Comparison of ENCODE assay signal across 13 cellular contexts in the genomic region with DNA sequence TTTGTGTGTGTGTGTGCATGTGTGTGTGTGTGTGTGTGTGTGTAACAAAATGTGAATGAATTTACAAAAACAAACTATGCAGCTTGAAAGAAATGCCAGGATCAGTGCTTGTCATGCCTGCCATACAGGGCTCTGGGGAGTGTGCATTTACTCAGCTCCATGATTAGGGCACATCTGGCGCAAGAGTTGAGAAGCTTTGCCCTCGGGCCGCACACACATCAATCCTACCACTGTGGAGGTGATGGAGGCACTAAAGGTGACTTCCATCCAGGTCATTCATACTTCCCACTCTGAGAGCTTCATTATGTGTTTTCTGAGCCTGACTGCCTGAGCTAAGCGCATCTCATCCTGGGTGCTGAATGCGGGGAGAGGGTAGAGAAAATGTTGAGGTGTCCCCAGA. TPM values are rescaled to one million over a fixed set of nuclear protein-coding genes. Genes with fewer than 3 reads are reported as not detected.
A peak's percentile ranks its signal among the peaks of the same experiment; 100 is the strongest.
DNase-seq lines count a peak whose midpoint lies in the region; ATAC-seq and TF ChIP-seq lines count a peak whose summit lies in the region.
"Had no signal": no experiment of that assay in that cellular context is flagged by ENCODE, and none has a peak within 500 bp of the region (broad histone marks: within the 10 kb centered on the region; RNA-seq: fewer than 3 reads in every experiment).

No MANE protein-coding gene starts in this region.

- no peaks in the 10 kb centered on the region for H3K9me2 ChIP-seq in Loucy (replicated peaks; ENCODE audit: low read depth, low read length)

- H3K79me2 ChIP-seq in Loucy (ENCODE audit: insufficient read depth, low read length), result no peaks in the 10 kb centered on the region

- peaks cover 53% of the 10 kb centered on the region for H3K36me3 Mint-ChIP-seq in T-helper 1 cell treated with Interleukin-12 subunit alpha and Interleukin-12 subunit beta and Interleukin-4 antibody, amounts not matched to agents 30 μg/mL and 1 μg/mL, for 36 hours (ENCODE audit: low read depth)
- peaks cover 27% of the 10 kb centered on the region for H3K36me3 Mint-ChIP-seq in activated naive CD8-positive, alpha-beta T cell treated with anti-CD3 and anti-CD28 coated beads, Interleukin-2, amount 50 U/mL, for 24 hours (ENCODE audit: low read depth)

- H3K9ac ChIP-seq in Loucy (ENCODE audit: low read depth, low read length, poor library complexity, severe bottlenecking), result peak overlapping the region; percentile 46

- H4K20me1 ChIP-seq in Loucy (ENCODE audit: insufficient read depth, low read length, poor library complexity, severe bottlenecking), result no peaks in the 10 kb centered on the region

- peak overlapping the region; percentile 54 for H3K4me3 Mint-ChIP-seq in T-helper 1 cell treated with Interleukin-12 subunit alpha and Interleukin-12 subunit beta and Interleukin-4 antibody, amounts not matched to agents 30 μg/mL and 1 μg/mL, for 36 hours
- H3K4me3 Mint-ChIP-seq in activated naive CD8-positive, alpha-beta T cell treated with anti-CD3 and anti-CD28 coated beads, Interleukin-2, amount 50 U/mL, for 24 hours, result peak overlapping the region; percentile 53
- H3K4me3 Mint-ChIP-seq: nephron progenitor cell had no signal

- peaks cover 55% of the 10 kb centered on the region for H3K4me1 Mint-ChIP-seq in T-helper 1 cell treated with Interleukin-12 subunit alpha and Interleukin-12 subunit beta and Interleukin-4 antibody, amounts not matched to agents 30 μg/mL and 1 μg/mL, for 36 hours (ENCODE audit: low read depth)
- peaks cover 68% of the 10 kb centered on the region for H3K4me1 Mint-ChIP-seq in activated naive CD8-positive, alpha-beta T cell treated with anti-CD3 and anti-CD28 coated beads, Interleukin-2, amount 50 U/mL, for 24 hours

- H2AFZ ChIP-seq in Loucy (ENCODE audit: low read length), result peak overlapping the region; percentile 9; the same call in 1 of the 2 replicates

- peaks cover 7% of the 10 kb centered on the region; the same call in 1 of the 2 replicates for H3K9me3 ChIP-seq in Loucy (ENCODE audit: insufficient read depth, low read depth, low read length)
- H3K9me3 ChIP-seq in neutrophil, result no peaks in the 10 kb centered on the region
- H3K9me3 ChIP-seq: body of pancreas had no signal

- peaks cover 28% of the 10 kb centered on the region for H3K4me1 ChIP-seq in Loucy (ENCODE audit: insufficient read depth, low read length, poor library complexity, severe bottlenecking)
- peaks cover 25 to 40% of the 10 kb centered on the region in 2 experiments for H3K4me1 ChIP-seq in neutrophil (ENCODE audit: control insufficient read depth in 1 of 2, insufficient read depth in 1 of 2, low read depth in 1 of 2, low read length in 1 of 2)
- H3K4me1 ChIP-seq: body of pancreas had no signal

- peaks cover 3% of the 10 kb centered on the region; the same call in 1 of the 2 replicates for H3K36me3 ChIP-seq in Loucy (ENCODE audit: insufficient read depth, low read length)
- no peaks in the 10 kb centered on the region for H3K36me3 ChIP-seq in neutrophil

- no peak for DNase-seq in T-helper 1 cell
- DNase-seq in activated naive CD8-positive, alpha-beta T cell treated with anti-CD3 and anti-CD28 coated beads, Interleukin-2, amount 50 U/mL, for 24 hours, result no peak
- no peak for DNase-seq in NCI-H774 (lab: John Stamatoyannopoulos, UW)
- no peak for DNase-seq in mesenteric fat pad (ENCODE audit: low spot score)
- DNase-seq: NCI-H1694 treated with DMSO at 0.1 percent for 48 hours, NCI-H526 treated with DMSO at 0.1 percent for 48 hours, nephron progenitor cell had no signal

- H3K4me2 ChIP-seq in Loucy (ENCODE audit: low read depth, low read length, poor library complexity, severe bottlenecking), result peak overlapping the region; percentile 70

- H3K4me3 ChIP-seq in Loucy (ENCODE audit: low read length, poor library complexity, severe bottlenecking) (peak overlapping the region; percentile 49), neutrophil (ENCODE audit: low read depth in 1 of 2, low read length in 1 of 2) (no peak overlapping the region)
- H3K4me3 ChIP-seq: body of pancreas had no signal

- H3K27me3 ChIP-seq in Loucy (ENCODE audit: insufficient read depth, low read length, poor library complexity, severe bottlenecking) (no peaks in the 10 kb centered on the region), neutrophil (no peaks in the 10 kb centered on the region)
- H3K27me3 ChIP-seq: body of pancreas had no signal

- H3K9me3 Mint-ChIP-seq in T-helper 1 cell treated with Interleukin-12 subunit alpha and Interleukin-12 subunit beta and Interleukin-4 antibody, amounts not matched to agents 30 μg/mL and 1 μg/mL, for 36 hours, result peaks cover 28% of the 10 kb centered on the region
- H3K9me3 Mint-ChIP-seq in activated naive CD8-positive, alpha-beta T cell treated with anti-CD3 and anti-CD28 coated beads, Interleukin-2, amount 50 U/mL, for 24 hours, result peaks cover 20% of the 10 kb centered on the region

- peak overlapping the region; percentile 80 for H3K27ac ChIP-seq in neutrophil
- H3K27ac ChIP-seq: 22Rv1, body of pancreas had no signal

- ATAC-seq in activated naive CD8-positive, alpha-beta T cell treated with anti-CD3 and anti-CD28 coated beads, Interleukin-2, amount 50 U/mL, for 24 hours, result no peak
- no peak for ATAC-seq in GM18498 (IDR thresholded peaks at IDR 0.05; ENCODE audit: unreplicated experiment)
- ATAC-seq: body of pancreas had no signal

- no peaks in the 10 kb centered on the region for H3F3A ChIP-seq in Loucy (ENCODE audit: low read depth)

- no peaks in the 10 kb centered on the region for H3K27me3 Mint-ChIP-seq in T-helper 1 cell treated with Interleukin-12 subunit alpha and Interleukin-12 subunit beta and Interleukin-4 antibody, amounts not matched to agents 30 μg/mL and 1 μg/mL, for 36 hours (ENCODE audit: low read depth)
- H3K27me3 Mint-ChIP-seq in activated naive CD8-positive, alpha-beta T cell treated with anti-CD3 and anti-CD28 coated beads, Interleukin-2, amount 50 U/mL, for 24 hours, result no peaks in the 10 kb centered on the region

- peak overlapping the region; percentile 91 for H3K27ac Mint-ChIP-seq in T-helper 1 cell treated with Interleukin-12 subunit alpha and Interleukin-12 subunit beta and Interleukin-4 antibody, amounts not matched to agents 30 μg/mL and 1 μg/mL, for 36 hours
- H3K27ac Mint-ChIP-seq in activated naive CD8-positive, alpha-beta T cell treated with anti-CD3 and anti-CD28 coated beads, Interleukin-2, amount 50 U/mL, for 24 hours, result peak overlapping the region; percentile 88

- TF ChIP-seq CTCF in Loucy (conservative IDR thresholded peaks at IDR 0.05; ENCODE audit: low read length), result no peak
- no peak for TF ChIP-seq CTCF in neutrophil (IDR thresholded peaks at IDR 0.05)

RNA-seq across cellular contexts. Expression of a gene that starts 7.3 kb away (rescaled TPM):
- 0.64 TPM for total RNA-seq in mesenteric fat pad
